Comparison of ENCODE assay signal across 35 cellular contexts in genomic region chr20:29687438-29687837, GRCh38.
"Had no signal": no experiment of that assay in that cellular context is flagged by ENCODE, and none has a peak within 500 bp of the region (broad histone marks: within the 10 kb centered on the region; RNA-seq: fewer than 3 reads in every experiment).

No MANE protein-coding gene starts in this region.

- H3K36me3 ChIP-seq: ascending aorta, cardiac muscle cell, Peyer's patch had no signal

- H3K27ac ChIP-seq: ascending aorta, cardiac muscle cell, KMS-11, Peyer's patch, RWPE1, VCaP had no signal

- H3K27ac Mint-ChIP-seq: activated B cell treated with CpG ODN at 0.5 μM for 24 hours; activated CD8-positive, alpha-beta T cell treated with anti-CD3 and anti-CD28 coated beads for 36 hours; activated naive CD4-positive, alpha-beta T cell treated with anti-CD3 and anti-CD28 coated beads, Interleukin-2, amount 50 U/mL, for 24 hours; activated naive CD8-positive, alpha-beta T cell treated with anti-CD3 and anti-CD28 coated beads, Interleukin-2, amount 10 ng/mL, durations not matched to agents 7 days and 5 days; activated T-cell treated with anti-CD3 and anti-CD28 coated beads, Interleukin-2, amount 50 U/mL, for 72 hours; activated T-helper 17 cell treated with anti-CD3 and anti-CD28 coated beads, Interleukin-2, amount 50 U/mL, for 72 hours had no signal

- H3K9ac ChIP-seq: KMS-11 had no signal

- H3K4me1 Mint-ChIP-seq: activated B cell treated with CpG ODN at 0.5 μM for 24 hours; activated naive CD4-positive, alpha-beta T cell treated with anti-CD3 and anti-CD28 coated beads, Interleukin-2, amount 50 U/mL, for 24 hours; activated naive CD8-positive, alpha-beta T cell treated with anti-CD3 and anti-CD28 coated beads, Interleukin-2, amount 10 ng/mL, durations not matched to agents 7 days and 5 days; activated T-helper 17 cell treated with anti-CD3 and anti-CD28 coated beads, Interleukin-2, amount 50 U/mL, for 72 hours; central memory CD8-positive, alpha-beta T cell had no signal

- H3K4me3 ChIP-seq: ascending aorta, cardiac muscle cell, Peyer's patch had no signal

- ATAC-seq: activated CD8-positive, alpha-beta T cell treated with anti-CD3 and anti-CD28 coated beads for 36 hours; activated T-cell treated with anti-CD3 and anti-CD28 coated beads, Interleukin-2, amount 50 U/mL, for 72 hours; activated T-helper 17 cell treated with anti-CD3 and anti-CD28 coated beads, Interleukin-2, amount 50 U/mL, for 72 hours; PC-3 had no signal

- H3K36me3 Mint-ChIP-seq: activated naive CD4-positive, alpha-beta T cell treated with anti-CD3 and anti-CD28 coated beads, Interleukin-2, amount 50 U/mL, for 24 hours had no signal

- H3K27me3 Mint-ChIP-seq: activated B cell treated with CpG ODN at 0.5 μM for 24 hours; activated CD8-positive, alpha-beta T cell treated with anti-CD3 and anti-CD28 coated beads for 36 hours; activated naive CD8-positive, alpha-beta T cell treated with anti-CD3 and anti-CD28 coated beads, Interleukin-2, amount 10 ng/mL, durations not matched to agents 7 days and 5 days; activated T-helper 17 cell treated with anti-CD3 and anti-CD28 coated beads, Interleukin-2, amount 50 U/mL, for 72 hours; central memory CD8-positive, alpha-beta T cell had no signal

- H3K4me1 ChIP-seq: ascending aorta, Peyer's patch had no signal

- DNase-seq: activated B cell treated with CpG ODN at 0.5 μM for 24 hours; activated CD4-positive, alpha-beta T cell treated with anti-CD3 and anti-CD28 coated beads for 4 hours; activated CD4-positive, alpha-beta T cell treated with anti-CD3 and anti-CD28 coated beads, Interleukin-2, amount 50 U/mL, for 4 hours; activated CD4-positive, CD25-positive, alpha-beta regulatory T cell treated with anti-CD3 and anti-CD28 coated beads, Interleukin-2, amount 50 U/mL, for 72 hours; activated CD8-positive, alpha-beta T cell treated with anti-CD3 and anti-CD28 coated beads for 36 hours; activated gamma-delta T cell; activated naive CD4-positive, alpha-beta T cell treated with Interleukin-2 at 50 U/mL for 16 hours; activated naive CD8-positive, alpha-beta T cell treated with anti-CD3 and anti-CD28 coated beads, Interleukin-2, amount 10 ng/mL, durations not matched to agents 7 days and 5 days; activated T-cell treated with anti-CD3 and anti-CD28 coated beads, Interleukin-2, amount 50 U/mL, for 1 hour; activated T-cell treated with anti-CD3 and anti-CD28 coated beads, Interleukin-2, amount 50 U/mL, for 72 hours; amygdala; NCI-H1092 treated with DMSO at 0.1 percent for 48 hours; NCI-H1417; NCI-H146; NCI-H187; NCI-H2029 treated with DMSO at 0.1 percent for 48 hours; NCI-H510A; NCI-H526; NCI-H748 treated with DMSO at 0.1 percent for 48 hours; NK-92 treated with Interleukin-12 subunit alpha and Interleukin-12 subunit beta, amount 100 ng/mL, for 24 hours; PC-3; Right ventricle myocardium superior; SW 1271; T-helper 1 cell; T-helper 2 cell; T-helper 9 cell had no signal

- H3K4me3 Mint-ChIP-seq: activated B cell treated with CpG ODN at 0.5 μM for 24 hours; activated CD8-positive, alpha-beta T cell treated with anti-CD3 and anti-CD28 coated beads for 36 hours; activated naive CD4-positive, alpha-beta T cell treated with anti-CD3 and anti-CD28 coated beads, Interleukin-2, amount 50 U/mL, for 24 hours; activated naive CD8-positive, alpha-beta T cell treated with anti-CD3 and anti-CD28 coated beads, Interleukin-2, amount 10 ng/mL, durations not matched to agents 7 days and 5 days; activated T-cell treated with anti-CD3 and anti-CD28 coated beads, Interleukin-2, amount 50 U/mL, for 72 hours; activated T-helper 17 cell treated with anti-CD3 and anti-CD28 coated beads, Interleukin-2, amount 50 U/mL, for 72 hours; central memory CD8-positive, alpha-beta T cell had no signal

- H3K27me3 ChIP-seq: ascending aorta, cardiac muscle cell, Peyer's patch had no signal

- H3K4me2 ChIP-seq: KMS-11 had no signal

- H3K9me3 ChIP-seq: ascending aorta had no signal
